1 cellular context compared by ENCODE assay signal in the genomic region with DNA sequence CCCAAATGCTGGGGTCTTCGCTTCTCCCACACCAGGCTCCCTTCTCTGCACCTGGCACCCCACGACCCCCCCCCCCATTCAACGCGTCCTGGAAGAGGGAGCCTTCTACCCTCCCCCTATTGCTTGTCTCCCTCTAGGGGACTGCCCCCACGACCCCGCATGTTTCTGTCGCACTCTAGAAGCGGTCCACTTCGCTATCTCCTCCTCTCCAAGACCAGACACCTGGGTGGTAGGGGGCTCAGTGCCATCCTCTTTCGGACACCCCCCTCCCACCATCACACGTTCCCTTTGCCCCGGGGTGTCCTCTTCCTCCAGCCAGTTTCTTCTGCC.
TF ChIP-seq lines count a peak whose summit lies in the region.

No MANE protein-coding gene starts in this region.

TF ChIP-seq in HepG2, 621 proteins besides CTCF, POLR2A, EP300 and RAD21:
- TF ChIP-seq ATRX (CRISPR knock-in tag; IDR thresholded peaks at IDR 0.05; ENCODE audit: borderline replicate concordance) (no peak), PLRG1 (conservative IDR thresholded peaks at IDR 0.05) (no peak), ZNF557 (CRISPR knock-in tag; IDR thresholded peaks at IDR 0.05) (0 out of 2 replicates have a peak, but pooled peaks have one; percentile 17), STAG1 (CRISPR knock-in tag; IDR thresholded peaks at IDR 0.05) (peak; percentile 33; the same call in 1 of the 2 replicates), ZNF737 (CRISPR knock-in tag; IDR thresholded peaks at IDR 0.05; ENCODE audit: borderline replicate concordance) (no peak), ZNF234 (CRISPR knock-in tag; conservative IDR thresholded peaks at IDR 0.05) (0 out of 2 replicates have a peak, but pooled peaks have one; percentile 41), NCOA2 (CRISPR knock-in tag; IDR thresholded peaks at IDR 0.05) (no peak)
- TF ChIP-seq, protein P1, sequence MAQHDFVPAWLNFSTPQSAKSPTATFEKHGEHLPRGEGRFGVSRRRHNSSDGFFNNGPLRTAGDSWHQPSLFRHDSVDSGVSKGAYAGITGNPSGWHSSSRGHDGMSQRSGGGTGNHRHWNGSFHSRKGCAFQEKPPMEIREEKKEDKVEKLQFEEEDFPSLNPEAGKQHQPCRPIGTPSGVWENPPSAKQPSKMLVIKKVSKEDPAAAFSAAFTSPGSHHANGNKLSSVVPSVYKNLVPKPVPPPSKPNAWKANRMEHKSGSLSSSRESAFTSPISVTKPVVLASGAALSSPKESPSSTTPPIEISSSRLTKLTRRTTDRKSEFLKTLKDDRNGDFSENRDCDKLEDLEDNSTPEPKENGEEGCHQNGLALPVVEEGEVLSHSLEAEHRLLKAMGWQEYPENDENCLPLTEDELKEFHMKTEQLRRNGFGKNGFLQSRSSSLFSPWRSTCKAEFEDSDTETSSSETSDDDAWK (CRISPR knock-in tag; IDR thresholded peaks at IDR 0.05), result no peak
- TF ChIP-seq, protein P2, sequence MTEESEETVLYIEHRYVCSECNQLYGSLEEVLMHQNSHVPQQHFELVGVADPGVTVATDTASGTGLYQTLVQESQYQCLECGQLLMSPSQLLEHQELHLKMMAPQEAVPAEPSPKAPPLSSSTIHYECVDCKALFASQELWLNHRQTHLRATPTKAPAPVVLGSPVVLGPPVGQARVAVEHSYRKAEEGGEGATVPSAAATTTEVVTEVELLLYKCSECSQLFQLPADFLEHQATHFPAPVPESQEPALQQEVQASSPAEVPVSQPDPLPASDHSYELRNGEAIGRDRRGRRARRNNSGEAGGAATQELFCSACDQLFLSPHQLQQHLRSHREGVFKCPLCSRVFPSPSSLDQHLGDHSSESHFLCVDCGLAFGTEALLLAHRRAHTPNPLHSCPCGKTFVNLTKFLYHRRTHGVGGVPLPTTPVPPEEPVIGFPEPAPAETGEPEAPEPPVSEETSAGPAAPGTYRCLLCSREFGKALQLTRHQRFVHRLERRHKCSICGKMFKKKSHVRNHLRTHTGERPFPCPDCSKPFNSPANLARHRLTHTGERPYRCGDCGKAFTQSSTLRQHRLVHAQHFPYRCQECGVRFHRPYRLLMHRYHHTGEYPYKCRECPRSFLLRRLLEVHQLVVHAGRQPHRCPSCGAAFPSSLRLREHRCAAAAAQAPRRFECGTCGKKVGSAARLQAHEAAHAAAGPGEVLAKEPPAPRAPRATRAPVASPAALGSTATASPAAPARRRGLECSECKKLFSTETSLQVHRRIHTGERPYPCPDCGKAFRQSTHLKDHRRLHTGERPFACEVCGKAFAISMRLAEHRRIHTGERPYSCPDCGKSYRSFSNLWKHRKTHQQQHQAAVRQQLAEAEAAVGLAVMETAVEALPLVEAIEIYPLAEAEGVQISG (CRISPR knock-in tag; IDR thresholded peaks at IDR 0.05), result peak; percentile 71; the same call in 1 of the 2 replicates
